ENCODE assay signal across 27 cellular contexts in genomic region chr3:102830415-102830814, GRCh38.
"Had no signal": no experiment of that assay in that cellular context is flagged by ENCODE, and none has a peak within 500 bp of the region (broad histone marks: within the 10 kb centered on the region; RNA-seq: fewer than 3 reads in every experiment).

No MANE protein-coding gene starts in this region.

- ATAC-seq: left colon; left lung; lower lobe of right lung; naive thymus-derived CD8-positive, alpha-beta T cell; psoas muscle had no signal

- H3K9me3 ChIP-seq: left lung, lower lobe of right lung, neutrophil, psoas muscle, right lobe of liver, suprapubic skin, thoracic aorta, tibial artery, uterus had no signal

- H3K27ac Mint-ChIP-seq: naive thymus-derived CD8-positive, alpha-beta T cell; nephron had no signal

- H3K4me1 ChIP-seq: left lung, lower lobe of right lung, parathyroid adenoma, psoas muscle, right lobe of liver, suprapubic skin, tibial artery, uterus had no signal

- H3K9ac ChIP-seq: parathyroid adenoma had no signal

- H3K4me3 ChIP-seq: left lung, lower lobe of right lung, psoas muscle, right lobe of liver, skin epidermis, suprapubic skin, thoracic aorta, tibial artery, uterus had no signal

- H3K27me3 ChIP-seq: left lung, neutrophil, right lobe of liver, suprapubic skin, tibial artery, uterus had no signal

- DNase-seq: head of caudate nucleus; hippocampal formation; left colon; lower lobe of right lung; mammary epithelial cell; mesenchymal stem cell; naive thymus-derived CD8-positive, alpha-beta T cell; occipital lobe; psoas muscle; right lobe of liver; stimulated activated CD4-positive, alpha-beta T cell treated with anti-CD3 and anti-CD28 coated beads, Interleukin-12 subunit alpha, Interleukin-12 subunit beta, amount 100 ng/mL, for 4 hours; stimulated activated CD4-positive, alpha-beta T cell treated with anti-CD3 and anti-CD28 coated beads, Interleukin-15, amount 100 ng/mL, for 24 hours; stimulated activated CD4-positive, alpha-beta T cell treated with anti-CD3 and anti-CD28 coated beads, Interleukin-2, amount 100 ng/mL, for 24 hours; stimulated activated CD4-positive, alpha-beta T cell treated with anti-CD3 and anti-CD28 coated beads, Interleukin-4, amount 100 ng/mL, for 1 hour; stimulated activated naive CD4-positive, alpha-beta T cell treated with Interleukin-2 at 50 U/mL for 16 hours; tibial artery; trophoblast cell; uterus had no signal

- H3K4me3 Mint-ChIP-seq: naive thymus-derived CD8-positive, alpha-beta T cell; nephron; neural crest cell had no signal

- FAIRE-seq: keratinocyte had no signal

- H2AFZ ChIP-seq: parathyroid adenoma had no signal

- H3K27ac ChIP-seq: left lung, lower lobe of right lung, neutrophil, parathyroid adenoma, psoas muscle, right lobe of liver, skin epidermis, suprapubic skin, thoracic aorta, tibial artery, uterus had no signal

- H3K36me3 ChIP-seq: left lung, lower lobe of right lung, neutrophil, right lobe of liver, suprapubic skin, thoracic aorta, tibial artery, uterus had no signal

- H3K4me1 Mint-ChIP-seq: naive thymus-derived CD8-positive, alpha-beta T cell; nephron; neural crest cell had no signal
